Comparison of ENCODE assay signal across 2 cellular contexts in the genomic region with DNA sequence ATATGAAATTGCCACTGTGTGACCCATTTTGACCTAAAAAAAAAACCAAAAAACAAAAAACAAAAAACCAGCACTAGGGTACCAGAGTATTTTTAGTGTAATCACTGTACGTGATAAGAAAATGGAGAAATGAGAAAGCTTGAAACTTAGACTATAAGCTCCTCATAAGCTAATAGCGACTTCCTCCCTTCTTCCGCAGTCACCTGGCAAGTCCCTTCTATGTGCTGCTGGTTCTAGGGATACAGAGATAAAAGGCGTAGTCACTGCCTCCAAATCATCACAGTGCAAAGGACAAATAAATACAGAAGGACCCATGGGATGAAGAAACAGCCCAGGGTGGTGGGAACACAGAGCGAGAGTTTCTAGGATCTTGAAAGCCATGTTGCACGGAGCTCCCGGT.
TF ChIP-seq lines count a peak whose summit lies in the region.

No MANE protein-coding gene starts in this region.

TF ChIP-seq in HEK293, 187 proteins besides CTCF, POLR2A, EP300 and RAD21:
- TF ChIP-seq, protein P1, sequence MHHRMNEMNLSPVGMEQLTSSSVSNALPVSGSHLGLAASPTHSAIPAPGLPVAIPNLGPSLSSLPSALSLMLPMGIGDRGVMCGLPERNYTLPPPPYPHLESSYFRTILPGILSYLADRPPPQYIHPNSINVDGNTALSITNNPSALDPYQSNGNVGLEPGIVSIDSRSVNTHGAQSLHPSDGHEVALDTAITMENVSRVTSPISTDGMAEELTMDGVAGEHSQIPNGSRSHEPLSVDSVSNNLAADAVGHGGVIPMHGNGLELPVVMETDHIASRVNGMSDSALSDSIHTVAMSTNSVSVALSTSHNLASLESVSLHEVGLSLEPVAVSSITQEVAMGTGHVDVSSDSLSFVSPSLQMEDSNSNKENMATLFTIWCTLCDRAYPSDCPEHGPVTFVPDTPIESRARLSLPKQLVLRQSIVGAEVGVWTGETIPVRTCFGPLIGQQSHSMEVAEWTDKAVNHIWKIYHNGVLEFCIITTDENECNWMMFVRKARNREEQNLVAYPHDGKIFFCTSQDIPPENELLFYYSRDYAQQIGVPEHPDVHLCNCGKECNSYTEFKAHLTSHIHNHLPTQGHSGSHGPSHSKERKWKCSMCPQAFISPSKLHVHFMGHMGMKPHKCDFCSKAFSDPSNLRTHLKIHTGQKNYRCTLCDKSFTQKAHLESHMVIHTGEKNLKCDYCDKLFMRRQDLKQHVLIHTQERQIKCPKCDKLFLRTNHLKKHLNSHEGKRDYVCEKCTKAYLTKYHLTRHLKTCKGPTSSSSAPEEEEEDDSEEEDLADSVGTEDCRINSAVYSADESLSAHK (tag by site-specific recombination; IDR thresholded peaks at IDR 0.05) = peak; percentile 85
- no peak for TF ChIP-seq SETDB1 (IDR thresholded peaks at IDR 0.05; ENCODE audit: insufficient read length, low read length)

TF ChIP-seq in HepG2, 621 proteins besides CTCF, POLR2A, EP300 and RAD21 (continued from another document):
- TF ChIP-seq, protein P2, sequence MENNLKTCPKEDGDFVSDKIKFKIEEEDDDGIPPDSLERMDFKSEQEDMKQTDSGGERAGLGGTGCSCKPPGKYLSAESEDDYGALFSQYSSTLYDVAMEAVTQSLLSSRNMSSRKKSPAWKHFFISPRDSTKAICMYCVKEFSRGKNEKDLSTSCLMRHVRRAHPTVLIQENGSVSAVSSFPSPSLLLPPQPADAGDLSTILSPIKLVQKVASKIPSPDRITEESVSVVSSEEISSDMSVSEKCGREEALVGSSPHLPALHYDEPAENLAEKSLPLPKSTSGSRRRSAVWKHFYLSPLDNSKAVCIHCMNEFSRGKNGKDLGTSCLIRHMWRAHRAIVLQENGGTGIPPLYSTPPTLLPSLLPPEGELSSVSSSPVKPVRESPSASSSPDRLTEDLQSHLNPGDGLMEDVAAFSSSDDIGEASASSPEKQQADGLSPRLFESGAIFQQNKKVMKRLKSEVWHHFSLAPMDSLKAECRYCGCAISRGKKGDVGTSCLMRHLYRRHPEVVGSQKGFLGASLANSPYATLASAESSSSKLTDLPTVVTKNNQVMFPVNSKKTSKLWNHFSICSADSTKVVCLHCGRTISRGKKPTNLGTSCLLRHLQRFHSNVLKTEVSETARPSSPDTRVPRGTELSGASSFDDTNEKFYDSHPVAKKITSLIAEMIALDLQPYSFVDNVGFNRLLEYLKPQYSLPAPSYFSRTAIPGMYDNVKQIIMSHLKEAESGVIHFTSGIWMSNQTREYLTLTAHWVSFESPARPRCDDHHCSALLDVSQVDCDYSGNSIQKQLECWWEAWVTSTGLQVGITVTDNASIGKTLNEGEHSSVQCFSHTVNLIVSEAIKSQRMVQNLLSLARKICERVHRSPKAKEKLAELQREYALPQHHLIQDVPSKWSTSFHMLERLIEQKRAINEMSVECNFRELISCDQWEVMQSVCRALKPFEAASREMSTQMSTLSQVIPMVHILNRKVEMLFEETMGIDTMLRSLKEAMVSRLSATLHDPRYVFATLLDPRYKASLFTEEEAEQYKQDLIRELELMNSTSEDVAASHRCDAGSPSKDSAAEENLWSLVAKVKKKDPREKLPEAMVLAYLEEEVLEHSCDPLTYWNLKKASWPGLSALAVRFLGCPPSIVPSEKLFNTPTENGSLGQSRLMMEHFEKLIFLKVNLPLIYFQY (CRISPR knock-in tag; IDR thresholded peaks at IDR 0.05; ENCODE audit: borderline replicate concordance) = no peak
- TF ChIP-seq NFIC (IDR thresholded peaks at IDR 0.05; ENCODE audit: low read length) (no peak), NFIB (CRISPR knock-in tag; IDR thresholded peaks at IDR 0.05; ENCODE audit: borderline replicate concordance) (no peak), MAFF (IDR thresholded peaks at IDR 0.05; ENCODE audit: low read depth, low read length) (no peak), PHB2 (IDR thresholded peaks at IDR 0.05; ENCODE audit: partially characterized antibody) (no peak), FIP1L1 (IDR thresholded peaks at IDR 0.05; ENCODE audit: borderline replicate concordance, insufficient read depth, low read depth, low read length) (no peak)
- TF ChIP-seq, protein P3, sequence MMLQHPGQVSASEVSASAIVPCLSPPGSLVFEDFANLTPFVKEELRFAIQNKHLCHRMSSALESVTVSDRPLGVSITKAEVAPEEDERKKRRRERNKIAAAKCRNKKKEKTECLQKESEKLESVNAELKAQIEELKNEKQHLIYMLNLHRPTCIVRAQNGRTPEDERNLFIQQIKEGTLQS (CRISPR knock-in tag; IDR thresholded peaks at IDR 0.05) = no peak
- TF ChIP-seq, protein P4, sequence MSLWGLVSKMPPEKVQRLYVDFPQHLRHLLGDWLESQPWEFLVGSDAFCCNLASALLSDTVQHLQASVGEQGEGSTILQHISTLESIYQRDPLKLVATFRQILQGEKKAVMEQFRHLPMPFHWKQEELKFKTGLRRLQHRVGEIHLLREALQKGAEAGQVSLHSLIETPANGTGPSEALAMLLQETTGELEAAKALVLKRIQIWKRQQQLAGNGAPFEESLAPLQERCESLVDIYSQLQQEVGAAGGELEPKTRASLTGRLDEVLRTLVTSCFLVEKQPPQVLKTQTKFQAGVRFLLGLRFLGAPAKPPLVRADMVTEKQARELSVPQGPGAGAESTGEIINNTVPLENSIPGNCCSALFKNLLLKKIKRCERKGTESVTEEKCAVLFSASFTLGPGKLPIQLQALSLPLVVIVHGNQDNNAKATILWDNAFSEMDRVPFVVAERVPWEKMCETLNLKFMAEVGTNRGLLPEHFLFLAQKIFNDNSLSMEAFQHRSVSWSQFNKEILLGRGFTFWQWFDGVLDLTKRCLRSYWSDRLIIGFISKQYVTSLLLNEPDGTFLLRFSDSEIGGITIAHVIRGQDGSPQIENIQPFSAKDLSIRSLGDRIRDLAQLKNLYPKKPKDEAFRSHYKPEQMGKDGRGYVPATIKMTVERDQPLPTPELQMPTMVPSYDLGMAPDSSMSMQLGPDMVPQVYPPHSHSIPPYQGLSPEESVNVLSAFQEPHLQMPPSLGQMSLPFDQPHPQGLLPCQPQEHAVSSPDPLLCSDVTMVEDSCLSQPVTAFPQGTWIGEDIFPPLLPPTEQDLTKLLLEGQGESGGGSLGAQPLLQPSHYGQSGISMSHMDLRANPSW (CRISPR knock-in tag; IDR thresholded peaks at IDR 0.05; ENCODE audit: borderline replicate concordance) = no peak
- TF ChIP-seq, protein P5, sequence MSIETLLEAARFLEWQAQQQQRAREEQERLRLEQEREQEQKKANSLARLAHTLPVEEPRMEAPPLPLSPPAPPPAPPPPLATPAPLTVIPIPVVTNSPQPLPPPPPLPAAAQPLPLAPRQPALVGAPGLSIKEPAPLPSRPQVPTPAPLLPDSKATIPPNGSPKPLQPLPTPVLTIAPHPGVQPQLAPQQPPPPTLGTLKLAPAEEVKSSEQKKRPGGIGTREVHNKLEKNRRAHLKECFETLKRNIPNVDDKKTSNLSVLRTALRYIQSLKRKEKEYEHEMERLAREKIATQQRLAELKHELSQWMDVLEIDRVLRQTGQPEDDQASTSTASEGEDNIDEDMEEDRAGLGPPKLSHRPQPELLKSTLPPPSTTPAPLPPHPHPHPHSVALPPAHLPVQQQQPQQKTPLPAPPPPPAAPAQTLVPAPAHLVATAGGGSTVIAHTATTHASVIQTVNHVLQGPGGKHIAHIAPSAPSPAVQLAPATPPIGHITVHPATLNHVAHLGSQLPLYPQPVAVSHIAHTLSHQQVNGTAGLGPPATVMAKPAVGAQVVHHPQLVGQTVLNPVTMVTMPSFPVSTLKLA (IDR thresholded peaks at IDR 0.05) = no peak
- TF ChIP-seq, protein P6, sequence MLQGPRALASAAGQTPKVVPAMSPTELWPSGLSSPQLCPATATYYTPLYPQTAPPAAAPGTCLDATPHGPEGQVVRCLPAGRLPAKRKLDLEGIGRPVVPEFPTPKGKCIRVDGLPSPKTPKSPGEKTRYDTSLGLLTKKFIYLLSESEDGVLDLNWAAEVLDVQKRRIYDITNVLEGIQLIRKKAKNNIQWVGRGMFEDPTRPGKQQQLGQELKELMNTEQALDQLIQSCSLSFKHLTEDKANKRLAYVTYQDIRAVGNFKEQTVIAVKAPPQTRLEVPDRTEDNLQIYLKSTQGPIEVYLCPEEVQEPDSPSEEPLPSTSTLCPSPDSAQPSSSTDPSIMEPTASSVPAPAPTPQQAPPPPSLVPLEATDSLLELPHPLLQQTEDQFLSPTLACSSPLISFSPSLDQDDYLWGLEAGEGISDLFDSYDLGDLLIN (CRISPR knock-in tag; IDR thresholded peaks at IDR 0.05; ENCODE audit: borderline replicate concordance) = no peak
- TF ChIP-seq, protein P7, sequence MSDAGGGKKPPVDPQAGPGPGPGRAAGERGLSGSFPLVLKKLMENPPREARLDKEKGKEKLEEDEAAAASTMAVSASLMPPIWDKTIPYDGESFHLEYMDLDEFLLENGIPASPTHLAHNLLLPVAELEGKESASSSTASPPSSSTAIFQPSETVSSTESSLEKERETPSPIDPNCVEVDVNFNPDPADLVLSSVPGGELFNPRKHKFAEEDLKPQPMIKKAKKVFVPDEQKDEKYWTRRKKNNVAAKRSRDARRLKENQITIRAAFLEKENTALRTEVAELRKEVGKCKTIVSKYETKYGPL (CRISPR knock-in tag; IDR thresholded peaks at IDR 0.05) = no peak
